ENCODE assay signal across 25 cellular contexts in genomic region chrX:46863072-46863471, GRCh38. TPM values are rescaled to one million over a fixed set of nuclear protein-coding genes. Genes with fewer than 3 reads are reported as not detected.
DNase-seq lines count a peak whose midpoint lies in the region; ATAC-seq, FAIRE-seq and TF ChIP-seq lines count a peak whose summit lies in the region.
"Had no signal": no experiment of that assay in that cellular context is flagged by ENCODE, and none has a peak within 500 bp of the region (broad histone marks: within the 10 kb centered on the region; RNA-seq: fewer than 3 reads in every experiment).

No MANE protein-coding gene starts in this region.

- POLR2A ChIA-PET in HepG2 (lab: Yijun Ruan, JAX) = no interaction called here
- POLR2A ChIA-PET in OCI-LY7 (lab: Charles Lee) = no interaction called here
- POLR2A ChIA-PET in GM12878 (lab: Charles Lee) = no interaction called here

- no peak for TF ChIP-seq POLR2A in HepG2 (IDR thresholded peaks at IDR 0.05; ENCODE audit: insufficient read depth in 1 of 2, low read depth in 2 of 2, low read length in 2 of 2)
- no peak for TF ChIP-seq POLR2A in right lobe of liver (IDR thresholded peaks at IDR 0.05)
- TF ChIP-seq POLR2A in GM12878 (IDR thresholded peaks at IDR 0.05; ENCODE audit: low read depth, low read length) = no peak

- no peaks in the 10 kb centered on the region for H3K36me3 ChIP-seq in HepG2 (replicated peaks in 1 of 2; ENCODE audit: control insufficient read depth in 1 of 2, insufficient read depth in 2 of 2, low read length in 2 of 2)
- H3K36me3 ChIP-seq in right lobe of liver = no peaks in the 10 kb centered on the region
- peaks cover 59% of the 10 kb centered on the region for H3K36me3 ChIP-seq in OCI-LY7 (ENCODE audit: insufficient read depth, low read length)
- peaks cover 0 to 2% of the 10 kb centered on the region in 2 experiments; a peak in 1 of 4 replicates for H3K36me3 ChIP-seq in GM12878 (ENCODE audit: control insufficient read depth in 2 of 2, insufficient read depth in 2 of 2, low read length in 1 of 2)

- intact Hi-C loops in HepG2 (cut with micrococcal nuclease; ENCODE audit: unreplicated experiment) (no loop called here), right lobe of liver (cut with DNase I) (no loop called here), OCI-LY7 (cut with micrococcal nuclease; ENCODE audit: unreplicated experiment) (no loop called here), GM12878 (cut with micrococcal nuclease; ENCODE audit: unreplicated experiment) (no loop called here), Right ventricle myocardium inferior (cut with DNase I) (no loop called here)

- no peaks in the 10 kb centered on the region for H3K9me2 ChIP-seq in OCI-LY7 (ENCODE audit: insufficient read depth, low read length)

- H3K4me1 ChIP-seq in HepG2 (ENCODE audit: insufficient read depth, low read length) (0 out of 2 replicates have a peak, but pooled peaks cover 7% of the 10 kb centered on the region), right lobe of liver (no peaks in the 10 kb centered on the region), OCI-LY7 (ENCODE audit: insufficient read depth, low read length, poor library complexity, severe bottlenecking) (no peaks in the 10 kb centered on the region), GM12878 (ENCODE audit: control insufficient read depth, insufficient read depth, low read length) (no peaks in the 10 kb centered on the region)

- SMC1A ChIA-PET in GM12878 (lab: Charles Lee; ENCODE audit: uncharacterized antibody, unreplicated experiment) = no interaction called here

- H3K27me3 ChIP-seq in HepG2 (ENCODE audit: control insufficient read depth in 1 of 2, insufficient read depth in 2 of 2, low read length in 2 of 2) (no peaks in the 10 kb centered on the region), right lobe of liver (no peaks in the 10 kb centered on the region), GM12878 (replicated peaks in 1 of 2; ENCODE audit: control insufficient read depth in 2 of 2, insufficient read depth in 2 of 2, low read length in 1 of 2) (no peaks in the 10 kb centered on the region)

- BruUV-seq in HepG2 (replicated peaks; lab: Mats Ljungman, UMichigan) = no TSS peak
- TSS peak; percentile 35 for BruUV-seq in OCI-LY7 (replicated peaks; lab: Mats Ljungman, UMichigan)
- BruUV-seq in GM12878 (replicated peaks; lab: Mats Ljungman, UMichigan) = TSS peak; percentile 18

- no peak for ATAC-seq in HepG2
- no peak for ATAC-seq in right lobe of liver
- ATAC-seq in GM12878 = no peak
- ATAC-seq in Right ventricle myocardium inferior = no peak
- ATAC-seq in GM21423 (IDR thresholded peaks at IDR 0.05; ENCODE audit: unreplicated experiment) = no peak
- ATAC-seq: CD8-positive, alpha-beta T cell had no signal

- H3K9me3 ChIP-seq in HepG2 (ENCODE audit: low read length) (no peaks in the 10 kb centered on the region), right lobe of liver (no peaks in the 10 kb centered on the region), OCI-LY7 (ENCODE audit: low read length) (no peaks in the 10 kb centered on the region), GM12878 (replicated peaks; ENCODE audit: control insufficient read depth, insufficient read depth, low read length) (no peaks in the 10 kb centered on the region)
- H3K9me3 ChIP-seq: Caco-2 had no signal

- RAD21 ChIA-PET in GM12878 (lab: Charles Lee; ENCODE audit: unreplicated experiment) = interaction anchor here (0.6 kb wide), 1 partner anchor 107 kb away, joined by 3 read pairs; no protein-coding TSS in a partner anchor

- H3K79me2 ChIP-seq in HepG2 (ENCODE audit: insufficient read depth, low read length) = no peaks in the 10 kb centered on the region
- peaks cover 3% of the 10 kb centered on the region; the same call in 1 of the 2 replicates for H3K79me2 ChIP-seq in OCI-LY7 (ENCODE audit: insufficient read depth, low read depth, low read length)
- no peaks in the 10 kb centered on the region for H3K79me2 ChIP-seq in GM12878 (ENCODE audit: control insufficient read depth, insufficient read depth, low read length)

- CTCF ChIA-PET in HepG2 (lab: Yijun Ruan, JAX; ENCODE audit: low intra/inter-chr PET ratio, low total read pairs) (no interaction called here), OCI-LY7 (lab: Charles Lee; ENCODE audit: unreplicated experiment) (no interaction called here), GM12878 (lab: Yijun Ruan, JAX) (no interaction called here)

- H3K27ac ChIP-seq in HepG2 (ENCODE audit: extremely low read length, insufficient read depth, low read length) (no peak overlapping the region), right lobe of liver (no peak overlapping the region), OCI-LY7 (ENCODE audit: low read depth, low read length, poor library complexity, severe bottlenecking) (no peak overlapping the region), GM12878 (ENCODE audit: control insufficient read depth, insufficient read depth) (no peak overlapping the region)
- H3K27ac ChIP-seq: C4-2B, GM23248, HL-60 had no signal

- no peak overlapping the region for H3K9ac ChIP-seq in HepG2 (ENCODE audit: insufficient read depth, low read depth, low read length)
- no peak overlapping the region for H3K9ac ChIP-seq in GM12878 (ENCODE audit: control insufficient read depth, insufficient read depth, low read length)
- H3K9ac ChIP-seq: GM23248 had no signal

- H3K4me2 ChIP-seq in HepG2 (ENCODE audit: low read depth, low read length) (no peak overlapping the region), OCI-LY7 (ENCODE audit: low read length) (no peak overlapping the region), GM12878 (ENCODE audit: control insufficient read depth, insufficient read depth) (no peak overlapping the region)

- in situ Hi-C loops in HepG2 (cut with HindIII; ENCODE audit: extremely low pct_ligation_motif_present, low pct_unique_long_range_greater_than_20kb) = no loop called here
- in situ Hi-C loops in GM12878 (cut with MboI) = no loop called here

- H2AFZ ChIP-seq in HepG2 (ENCODE audit: low read length) = no peak overlapping the region
- no peak overlapping the region for H2AFZ ChIP-seq in OCI-LY7 (ENCODE audit: low read length)
- H2AFZ ChIP-seq in GM12878 (ENCODE audit: control insufficient read depth, low read depth, low read length) = no peak overlapping the region
- H2AFZ ChIP-seq: GM23248 had no signal

- DNase-seq in HepG2 (ENCODE audit: low spot score) = no peak
- DNase-seq in right lobe of liver = no peak
- no peak for DNase-seq in OCI-LY7 (ENCODE audit: low spot score)
- no peak for DNase-seq in GM12878 (ENCODE audit: low read depth, low spot score)
- no peak for DNase-seq in Right ventricle myocardium inferior (ENCODE audit: missing footprints)
- no peak for DNase-seq in cerebellar cortex (ENCODE audit: low spot score)
- DNase-seq: Caco-2; CD8-positive, alpha-beta T cell; DMS 273 treated with DMSO at 0.1 percent for 48 hours; DND-41; GM23248; H9; Kasumi-1; NCI-H1092 treated with DMSO at 0.1 percent for 48 hours; NCI-H1436; NCI-H187 treated with DMSO at 0.1 percent for 48 hours; NCI-H2171 treated with DMSO at 0.1 percent for 48 hours; NCI-H345; NCI-H524 treated with DMSO at 0.1 percent for 48 hours; NCI-H774; RPMI8226; SHP77 had no signal

- FAIRE-seq in HepG2 (lab: Jason Lieb, UNC) (no peak), GM12878 (lab: Jason Lieb, UNC) (no peak)

- TF ChIP-seq EP300 in HepG2 (IDR thresholded peaks at IDR 0.05; ENCODE audit: low read depth in 2 of 2, low read length in 2 of 2) = no peak
- TF ChIP-seq EP300 in HepG2 (CRISPR knock-in tag; IDR thresholded peaks at IDR 0.05; ENCODE audit: borderline replicate concordance) = no peak
- TF ChIP-seq EP300 in GM12878 (IDR thresholded peaks at IDR 0.05; ENCODE audit: borderline replicate concordance in 1 of 2, control insufficient read depth in 1 of 2, low read depth in 2 of 2, low read length in 2 of 2) = no peak

- TF ChIP-seq RAD21 in HepG2 (CRISPR knock-in tag; IDR thresholded peaks at IDR 0.05) = no peak
- no peak for TF ChIP-seq RAD21 in GM12878 (IDR thresholded peaks at IDR 0.05; ENCODE audit: insufficient read depth, low read depth, low read length)

- H3K4me3 ChIP-seq in HepG2 (replicated peaks in 1 of 3; ENCODE audit: insufficient read depth in 1 of 3, low read depth in 2 of 3, low read length in 3 of 3) (no peak overlapping the region), right lobe of liver (no peak overlapping the region), OCI-LY7 (ENCODE audit: low read depth, low read length, poor library complexity, severe bottlenecking) (no peak overlapping the region), GM12878 (no peak overlapping the region)
- H3K4me3 ChIP-seq: GM23248 had no signal

- no peak for TF ChIP-seq CTCF in HepG2 (CRISPR knock-in tag; IDR thresholded peaks at IDR 0.05)
- TF ChIP-seq CTCF in right lobe of liver (IDR thresholded peaks at IDR 0.05) = no peak
- TF ChIP-seq CTCF in OCI-LY7 (conservative IDR thresholded peaks at IDR 0.05; ENCODE audit: low read length) = no peak
- TF ChIP-seq CTCF in GM12878 (IDR thresholded peaks at IDR 0.05 in 2 of 3, conservative IDR thresholded peaks at IDR 0.05 in 1 of 3; ENCODE audit: control insufficient read depth in 2 of 3, extremely low read depth in 1 of 3, insufficient read depth in 1 of 3, low read depth in 3 of 3, low read length in 3 of 3) = no peak

- 100% methylated on average over 2 of the region's 2 CpGs for WGBS in HepG2 (ENCODE audit: low lambda C conversion rate)
- 71% methylated on average over 2 of the region's 2 CpGs for WGBS in right lobe of liver (ENCODE audit: insufficient coverage, low coverage, low lambda C conversion rate, missing lambda C conversion rate)
- 61% methylated on average over 2 of the region's 2 CpGs for WGBS in GM12878 (ENCODE audit: insufficient coverage, insufficient replicate concordance, low lambda C conversion rate, missing lambda C conversion rate)

- H4K20me1 ChIP-seq in HepG2 (ENCODE audit: insufficient read depth, low read length) (no peaks in the 10 kb centered on the region), OCI-LY7 (ENCODE audit: insufficient read depth, low read length) (no peaks in the 10 kb centered on the region), GM12878 (ENCODE audit: control insufficient read depth, insufficient read depth) (no peaks in the 10 kb centered on the region)

RNA-seq across cellular contexts. Expression of gene RP2, which starts 26.2 kb away (rescaled TPM):
- total RNA-seq in HepG2 (2016; rRNA removed; fragmentation: Illumina TruSeq; extraction: Trizol) (9.9 and 14.6 TPM in 2 replicates), right lobe of liver (1 to 10 TPM; 4.0 to 8.4 (median 6.4) TPM), OCI-LY7 (2022) (14.4 and 15.4 TPM in 2 replicates), GM12878 (2014; rRNA removed) (5.5 and 7.3 TPM in 2 replicates), GM12878 (2014; rRNA removed; fragmentation: Illumina TruSeq; extraction: Trizol) (7.7 and 7.8 TPM in 2 replicates), GM12878 (2021) (4.9 TPM in 2 replicates), Right ventricle myocardium inferior (3.8 TPM)
- total RNA-seq in HepG2 (2016; cell fraction: cytosol; rRNA removed; fragmentation: Illumina TruSeq; extraction: Trizol; ENCODE audit: low read depth) = 0.81 and 1.1 TPM in 2 replicates
- 10.0 and 16.2 TPM in 2 replicates for total RNA-seq in HepG2 (2016; cell fraction: insoluble cytoplasmic fraction; rRNA removed; fragmentation: Illumina TruSeq; extraction: Trizol)
- 2.7 and 2.8 TPM in 2 replicates for total RNA-seq in HepG2 (2016; cell fraction: membrane; rRNA removed; fragmentation: Illumina TruSeq; extraction: Trizol)
- 4.8 and 5.0 TPM in 2 replicates for total RNA-seq in HepG2 (2016; cell fraction: nucleus; rRNA removed; fragmentation: Illumina TruSeq; extraction: Trizol)
- polyA plus RNA-seq in HepG2 (2011; rRNA removed) (3.5 and 5.0 TPM in 2 replicates), GM12878 (2011; rRNA removed) (11.0 and 17.1 TPM in 2 replicates), GM12878 (2014; fragmentation: Illumina TruSeq; extraction: Trizol) (6.3 and 8.8 TPM in 2 replicates), GM12878 (2014; fragmentation: Nextera tagmentation; extraction: Ambion mirVana) (1 to 10 TPM; 3.5 to 3.7 TPM), GM12878 (2014; rRNA removed) (4.8 and 6.5 TPM in 2 replicates), GM12878 (2016; fragmentation: Nextera tagmentation; extraction: Ambion mirVana) (1 to 10 TPM; 5.6 to 5.7 TPM)
- polyA plus RNA-seq in HepG2 (2011; cell fraction: cytosol; rRNA removed) = 2.0 and 2.6 TPM in 2 replicates
- 1.00 and 1.3 TPM in 2 replicates for polyA plus RNA-seq in HepG2 (2011; cell fraction: nucleus; rRNA removed)
- 3.7 and 4.9 TPM in 2 replicates for polyA plus RNA-seq in HepG2 (2012)
- polyA plus RNA-seq in HepG2 (2016; cell fraction: cytosol; fragmentation: Illumina TruSeq; extraction: Trizol; ENCODE audit: low read depth) = 0.20 and 0.26 TPM in 2 replicates
- 11.6 and 13.6 TPM in 2 replicates for polyA plus RNA-seq in HepG2 (2016; cell fraction: insoluble cytoplasmic fraction; fragmentation: Illumina TruSeq; extraction: Trizol; ENCODE audit: low read depth)
- 0.60 and 1.1 TPM in 2 replicates for polyA plus RNA-seq in HepG2 (2016; cell fraction: membrane; fragmentation: Illumina TruSeq; extraction: Trizol; ENCODE audit: low read depth)
- 5.1 and 5.7 TPM in 2 replicates for polyA plus RNA-seq in HepG2 (2016; cell fraction: nucleus; fragmentation: Illumina TruSeq; extraction: Trizol; ENCODE audit: insufficient read depth, low read depth)
- polyA minus RNA-seq in HepG2 (2011; rRNA and poly(A)+ RNA removed; ENCODE audit: low replicate concordance) = 2.5 and 9.4 TPM in 2 replicates
- polyA minus RNA-seq in HepG2 (2011; cell fraction: cytosol; rRNA and poly(A)+ RNA removed) = 4.1 and 4.7 TPM in 2 replicates
- polyA minus RNA-seq in HepG2 (2011; cell fraction: nucleus; rRNA and poly(A)+ RNA removed) = 4.6 TPM in 2 replicates
- 12.0 and 12.7 TPM in 2 replicates for total RNA-seq in OCI-LY7 (2014; rRNA removed; shearing (Covaris generic))
- 7.4 and 8.3 TPM in 2 replicates for total RNA-seq in GM12878 (2013; cell fraction: nucleolus; rRNA removed)
- polyA plus RNA-seq in GM12878 (2011; ENCODE audit: low read depth) = 2.9 TPM
- 4.1 and 4.3 TPM in 2 replicates for polyA plus RNA-seq in GM12878 (2011; cell fraction: cytosol; rRNA removed)
- 1.8 and 2.1 TPM in 2 replicates for polyA plus RNA-seq in GM12878 (2011; cell fraction: nucleus; rRNA removed)
- 3.4 and 5.9 TPM in 2 replicates for polyA plus RNA-seq in GM12878 (2012)
- 7.7 and 9.8 TPM in 2 replicates for polyA minus RNA-seq in GM12878 (2011; rRNA and poly(A)+ RNA removed)
- polyA minus RNA-seq in GM12878 (2011; cell fraction: cytosol; rRNA and poly(A)+ RNA removed) = 3.6 and 4.3 TPM in 2 replicates
- polyA minus RNA-seq in GM12878 (2011; cell fraction: nucleus; rRNA and poly(A)+ RNA removed) = 2.5 and 5.0 TPM in 2 replicates

RNA-seq across cellular contexts. Expression of gene JADE3, which starts 49.1 kb away (rescaled TPM):
- total RNA-seq in HepG2 (2016; rRNA removed; fragmentation: Illumina TruSeq; extraction: Trizol) (7.7 and 16.9 TPM in 2 replicates), right lobe of liver (10 to 100 TPM in 2 of 6 experiments, 1 to 10 TPM in 4; 6.5 to 10.1 (median 9.1) TPM), OCI-LY7 (2022) (10.7 and 12.8 TPM in 2 replicates), GM12878 (2014; rRNA removed) (0.51 and 0.54 TPM in 2 replicates), GM12878 (2014; rRNA removed; fragmentation: Illumina TruSeq; extraction: Trizol) (0.51 and 0.63 TPM in 2 replicates), GM12878 (2021) (0.80 and 0.88 TPM in 2 replicates), Right ventricle myocardium inferior (9.0 TPM)
- 1.0 and 1.6 TPM in 2 replicates for total RNA-seq in HepG2 (2016; cell fraction: cytosol; rRNA removed; fragmentation: Illumina TruSeq; extraction: Trizol; ENCODE audit: low read depth)
- 7.4 and 14.6 TPM in 2 replicates for total RNA-seq in HepG2 (2016; cell fraction: insoluble cytoplasmic fraction; rRNA removed; fragmentation: Illumina TruSeq; extraction: Trizol)
- 4.6 and 5.1 TPM in 2 replicates for total RNA-seq in HepG2 (2016; cell fraction: membrane; rRNA removed; fragmentation: Illumina TruSeq; extraction: Trizol)
- 7.6 and 8.0 TPM in 2 replicates for total RNA-seq in HepG2 (2016; cell fraction: nucleus; rRNA removed; fragmentation: Illumina TruSeq; extraction: Trizol)
- polyA plus RNA-seq in HepG2 (2011; rRNA removed) (7.8 and 8.2 TPM in 2 replicates), GM12878 (2011; rRNA removed) (12.9 and 13.0 TPM in 2 replicates), GM12878 (2014; fragmentation: Illumina TruSeq; extraction: Trizol) (0.75 and 0.82 TPM in 2 replicates), GM12878 (2014; fragmentation: Nextera tagmentation; extraction: Ambion mirVana) (under 1 TPM; 0.06 to 0.13 TPM), GM12878 (2014; rRNA removed) (0.32 and 0.39 TPM in 2 replicates), GM12878 (2016; fragmentation: Nextera tagmentation; extraction: Ambion mirVana) (under 1 TPM; 0.67 to 0.78 TPM)
- 4.0 and 5.8 TPM in 2 replicates for polyA plus RNA-seq in HepG2 (2011; cell fraction: cytosol; rRNA removed)
- polyA plus RNA-seq in HepG2 (2011; cell fraction: nucleus; rRNA removed) = 4.2 and 5.2 TPM in 2 replicates
- 8.5 and 8.8 TPM in 2 replicates for polyA plus RNA-seq in HepG2 (2012)
- 0.50 and 0.54 TPM in 2 replicates for polyA plus RNA-seq in HepG2 (2016; cell fraction: cytosol; fragmentation: Illumina TruSeq; extraction: Trizol; ENCODE audit: low read depth)
- 14.0 TPM in 2 replicates for polyA plus RNA-seq in HepG2 (2016; cell fraction: insoluble cytoplasmic fraction; fragmentation: Illumina TruSeq; extraction: Trizol; ENCODE audit: low read depth)
- 2.4 and 2.9 TPM in 2 replicates for polyA plus RNA-seq in HepG2 (2016; cell fraction: membrane; fragmentation: Illumina TruSeq; extraction: Trizol; ENCODE audit: low read depth)
- polyA plus RNA-seq in HepG2 (2016; cell fraction: nucleus; fragmentation: Illumina TruSeq; extraction: Trizol; ENCODE audit: insufficient read depth, low read depth) = 11.0 and 11.4 TPM in 2 replicates
- polyA minus RNA-seq in HepG2 (2011; rRNA and poly(A)+ RNA removed; ENCODE audit: low replicate concordance) = 6.2 and 27.6 TPM in 2 replicates
- polyA minus RNA-seq in HepG2 (2011; cell fraction: cytosol; rRNA and poly(A)+ RNA removed) = 6.2 and 7.2 TPM in 2 replicates
- polyA minus RNA-seq in HepG2 (2011; cell fraction: nucleus; rRNA and poly(A)+ RNA removed) = 7.5 and 8.7 TPM in 2 replicates
- total RNA-seq in OCI-LY7 (2014; rRNA removed; shearing (Covaris generic)) = 6.1 and 6.5 TPM in 2 replicates
- 8.0 and 9.6 TPM in 2 replicates for total RNA-seq in GM12878 (2013; cell fraction: nucleolus; rRNA removed)
- 1.4 TPM for polyA plus RNA-seq in GM12878 (2011; ENCODE audit: low read depth)
- 5.9 TPM in 2 replicates for polyA plus RNA-seq in GM12878 (2011; cell fraction: cytosol; rRNA removed)
- polyA plus RNA-seq in GM12878 (2011; cell fraction: nucleus; rRNA removed) = 8.1 and 9.8 TPM in 2 replicates
- 2.4 and 3.5 TPM in 2 replicates for polyA plus RNA-seq in GM12878 (2012)
- polyA minus RNA-seq in GM12878 (2011; rRNA and poly(A)+ RNA removed) = 9.3 and 12.7 TPM in 2 replicates
- 3.9 and 4.8 TPM in 2 replicates for polyA minus RNA-seq in GM12878 (2011; cell fraction: cytosol; rRNA and poly(A)+ RNA removed)
- polyA minus RNA-seq in GM12878 (2011; cell fraction: nucleus; rRNA and poly(A)+ RNA removed) = 3.1 and 4.9 TPM in 2 replicates
- total RNA-seq: CD8-positive, alpha-beta T cell had no signal
